ENCODE assay signal across 1 cellular context in the genomic region with DNA sequence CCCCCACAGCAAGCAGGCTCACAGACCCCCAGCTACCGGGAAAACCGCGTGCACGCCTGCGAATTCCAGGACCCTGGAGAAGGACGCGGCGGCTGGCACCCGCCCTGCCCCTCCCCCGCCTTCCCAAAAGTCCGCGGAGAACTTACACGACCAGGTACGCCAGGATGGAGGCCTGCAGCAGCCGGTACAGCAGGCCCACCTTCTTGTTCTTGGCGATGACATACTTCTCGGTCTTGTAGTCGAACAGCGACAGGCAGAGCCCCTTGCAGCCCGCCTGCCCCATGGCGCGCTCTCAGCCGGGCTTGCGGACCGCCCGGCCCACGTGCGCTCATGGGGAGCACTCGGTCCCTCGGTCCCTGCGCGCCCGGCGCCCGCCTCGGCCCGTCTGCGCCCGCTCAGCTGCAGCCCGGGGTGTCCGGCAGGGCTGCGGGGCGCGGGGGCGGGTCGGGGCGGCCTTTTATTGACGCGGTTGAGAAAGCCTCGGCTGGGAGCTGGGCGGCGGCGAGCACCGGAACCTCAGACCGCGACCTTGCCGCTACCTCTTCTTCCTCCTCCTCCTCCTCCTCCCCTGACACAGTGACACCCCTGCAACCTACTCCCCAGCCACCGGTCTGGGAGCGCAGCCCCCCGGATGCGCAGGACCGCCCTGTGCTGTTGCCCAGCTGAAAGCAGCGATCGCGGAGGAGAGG.
TF ChIP-seq lines count a peak whose summit lies in the region.

A gene with protein sequence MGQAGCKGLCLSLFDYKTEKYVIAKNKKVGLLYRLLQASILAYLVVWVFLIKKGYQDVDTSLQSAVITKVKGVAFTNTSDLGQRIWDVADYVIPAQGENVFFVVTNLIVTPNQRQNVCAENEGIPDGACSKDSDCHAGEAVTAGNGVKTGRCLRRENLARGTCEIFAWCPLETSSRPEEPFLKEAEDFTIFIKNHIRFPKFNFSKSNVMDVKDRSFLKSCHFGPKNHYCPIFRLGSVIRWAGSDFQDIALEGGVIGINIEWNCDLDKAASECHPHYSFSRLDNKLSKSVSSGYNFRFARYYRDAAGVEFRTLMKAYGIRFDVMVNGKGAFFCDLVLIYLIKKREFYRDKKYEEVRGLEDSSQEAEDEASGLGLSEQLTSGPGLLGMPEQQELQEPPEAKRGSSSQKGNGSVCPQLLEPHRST (minus strand): TSS at position 433 of the 689 bp plus-strand sequence. CDS start 150 bp downstream, at position 283.

TF ChIP-seq in HEK293, 187 proteins besides CTCF, POLR2A, EP300 and RAD21 (continued from another document):
- TF ChIP-seq, protein P1, sequence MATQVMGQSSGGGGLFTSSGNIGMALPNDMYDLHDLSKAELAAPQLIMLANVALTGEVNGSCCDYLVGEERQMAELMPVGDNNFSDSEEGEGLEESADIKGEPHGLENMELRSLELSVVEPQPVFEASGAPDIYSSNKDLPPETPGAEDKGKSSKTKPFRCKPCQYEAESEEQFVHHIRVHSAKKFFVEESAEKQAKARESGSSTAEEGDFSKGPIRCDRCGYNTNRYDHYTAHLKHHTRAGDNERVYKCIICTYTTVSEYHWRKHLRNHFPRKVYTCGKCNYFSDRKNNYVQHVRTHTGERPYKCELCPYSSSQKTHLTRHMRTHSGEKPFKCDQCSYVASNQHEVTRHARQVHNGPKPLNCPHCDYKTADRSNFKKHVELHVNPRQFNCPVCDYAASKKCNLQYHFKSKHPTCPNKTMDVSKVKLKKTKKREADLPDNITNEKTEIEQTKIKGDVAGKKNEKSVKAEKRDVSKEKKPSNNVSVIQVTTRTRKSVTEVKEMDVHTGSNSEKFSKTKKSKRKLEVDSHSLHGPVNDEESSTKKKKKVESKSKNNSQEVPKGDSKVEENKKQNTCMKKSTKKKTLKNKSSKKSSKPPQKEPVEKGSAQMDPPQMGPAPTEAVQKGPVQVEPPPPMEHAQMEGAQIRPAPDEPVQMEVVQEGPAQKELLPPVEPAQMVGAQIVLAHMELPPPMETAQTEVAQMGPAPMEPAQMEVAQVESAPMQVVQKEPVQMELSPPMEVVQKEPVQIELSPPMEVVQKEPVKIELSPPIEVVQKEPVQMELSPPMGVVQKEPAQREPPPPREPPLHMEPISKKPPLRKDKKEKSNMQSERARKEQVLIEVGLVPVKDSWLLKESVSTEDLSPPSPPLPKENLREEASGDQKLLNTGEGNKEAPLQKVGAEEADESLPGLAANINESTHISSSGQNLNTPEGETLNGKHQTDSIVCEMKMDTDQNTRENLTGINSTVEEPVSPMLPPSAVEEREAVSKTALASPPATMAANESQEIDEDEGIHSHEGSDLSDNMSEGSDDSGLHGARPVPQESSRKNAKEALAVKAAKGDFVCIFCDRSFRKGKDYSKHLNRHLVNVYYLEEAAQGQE (tag by site-specific recombination; IDR thresholded peaks at IDR 0.05) = peak; percentile 93
- no peak for TF ChIP-seq GFI1B (tag by site-specific recombination; IDR thresholded peaks at IDR 0.05)
